In the genomic region with DNA sequence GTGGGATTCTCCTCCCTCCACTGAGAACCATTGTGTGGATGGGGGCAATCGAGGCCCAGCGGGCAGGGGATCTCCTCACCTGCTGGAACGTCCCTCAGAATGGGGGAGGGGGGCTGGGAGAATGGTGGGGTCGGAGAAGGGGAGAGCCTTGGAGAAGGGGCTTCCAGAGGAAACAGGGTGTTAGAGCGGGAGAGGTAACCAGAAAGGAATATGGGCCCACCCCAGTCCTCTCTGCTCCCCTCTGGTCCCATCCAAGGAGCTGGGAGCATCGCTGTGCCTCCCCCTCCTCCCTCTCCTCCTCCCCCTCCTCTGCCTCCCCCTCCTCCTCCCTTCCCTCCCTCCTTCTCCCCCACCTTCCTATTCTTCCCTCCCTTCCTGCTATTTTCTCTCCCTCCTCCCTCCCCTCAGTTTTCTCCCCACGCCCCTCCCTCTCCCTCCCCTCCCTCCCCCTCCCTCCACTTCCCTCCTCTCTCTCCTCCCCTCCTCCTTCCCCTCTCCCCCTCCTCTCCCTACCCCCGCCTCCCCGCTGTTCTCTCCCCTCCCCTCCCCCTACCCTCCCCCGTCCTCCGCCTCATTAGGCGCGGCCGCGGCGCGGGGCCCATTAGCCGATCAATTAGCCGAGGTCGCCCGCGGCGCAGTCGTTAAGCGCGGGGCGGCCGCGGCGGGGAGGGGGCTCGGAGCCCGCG, we compare ENCODE assay signal across 8 cellular contexts. TPM values are rescaled to one million over a fixed set of nuclear protein-coding genes. Genes with fewer than 3 reads are reported as not detected.
DNase-seq lines count a peak whose midpoint lies in the region; ATAC-seq and TF ChIP-seq lines count a peak whose summit lies in the region.

No MANE protein-coding gene starts in this region.

- intact Hi-C loops in colonic mucosa (cut with DNase I): no loop called here
- intact Hi-C loops in naive thymus-derived CD4-positive, alpha-beta T cell (cut with micrococcal nuclease): loop anchor here in 1 of 2 donors (1.0 kb wide), 2 partner anchors 11 to 15 kb away; no protein-coding TSS in a partner anchor
- intact Hi-C loops in activated T-helper 2 cell treated with anti-CD3 and anti-CD28 coated beads, Interferon-gamma antibody, Interleukin-2, Interleukin-4, amounts not matched to agents 10 μg/mL and 5 μg/mL and 100 μg/mL, durations not matched to agents 14 hours and 24 hours and 36 hours (cut with micrococcal nuclease): no loop called here

- peaks cover 0 to 19% (median 0%) of the 10 kb centered on the region in 5 donors for H3K27me3 Mint-ChIP-seq in naive thymus-derived CD4-positive, alpha-beta T cell
- peaks cover 7% of the 10 kb centered on the region for H3K27me3 Mint-ChIP-seq in activated T-helper 2 cell treated with anti-CD3 and anti-CD28 coated beads, Interferon-gamma antibody, Interleukin-2, Interleukin-4, amounts not matched to agents 10 μg/mL and 5 μg/mL and 100 μg/mL, durations not matched to agents 14 hours and 24 hours and 36 hours (ENCODE audit: low read depth)
- peaks cover 10% of the 10 kb centered on the region for H3K27me3 Mint-ChIP-seq in activated CD8-positive, alpha-beta T cell treated with anti-CD3 and anti-CD28 coated beads, Interleukin-2, amount 10 ng/mL, durations not matched to agents 7 days and 5 days (ENCODE audit: low read depth)

- no peaks in the 10 kb centered on the region for H3K36me3 ChIP-seq in BLaER1 treated with 17β-estradiol and CSF1 and Interleukin-3, amounts not matched to agents 10 nM and 100 nM
- no peaks in the 10 kb centered on the region for H3K36me3 ChIP-seq in colonic mucosa
- no peaks in the 10 kb centered on the region for H3K36me3 ChIP-seq in naive thymus-derived CD4-positive, alpha-beta T cell (ENCODE audit: control insufficient read depth in 2 of 3, insufficient read depth in 3 of 3, low read length in 3 of 3)

- no peaks in the 10 kb centered on the region; a peak in 1 of 22 replicates for H4K20me1 ChIP-seq in BLaER1 treated with 17β-estradiol and CSF1 and Interleukin-3, amounts not matched to agents 10 nM and 100 nM

- H3K9me3 Mint-ChIP-seq in naive thymus-derived CD4-positive, alpha-beta T cell: no peaks in the 10 kb centered on the region
- H3K9me3 Mint-ChIP-seq in activated T-helper 2 cell treated with anti-CD3 and anti-CD28 coated beads, Interferon-gamma antibody, Interleukin-2, Interleukin-4, amounts not matched to agents 10 μg/mL and 5 μg/mL and 100 μg/mL, durations not matched to agents 14 hours and 24 hours and 36 hours: no peaks in the 10 kb centered on the region
- no peaks in the 10 kb centered on the region for H3K9me3 Mint-ChIP-seq in activated CD8-positive, alpha-beta T cell treated with anti-CD3 and anti-CD28 coated beads, Interleukin-2, amount 10 ng/mL, durations not matched to agents 7 days and 5 days (ENCODE audit: insufficient read depth)

- peak overlapping the region; percentile 69 to 92 (median 79); a peak in 17 of 22 replicates for H3K4me2 ChIP-seq in BLaER1 treated with 17β-estradiol and CSF1 and Interleukin-3, amounts not matched to agents 10 nM and 100 nM

- peak overlapping the region in 8 of 10 experiments; percentile 46 to 67 (median 50); a peak in 12 of 20 replicates for H3K4me3 ChIP-seq in BLaER1 treated with 17β-estradiol and CSF1 and Interleukin-3, amounts not matched to agents 10 nM and 100 nM
- H3K4me3 ChIP-seq in colonic mucosa: peak overlapping the region; percentile 3
- H3K4me3 ChIP-seq in naive thymus-derived CD4-positive, alpha-beta T cell (ENCODE audit: low read length): no peak overlapping the region

- peak overlapping the region in 7 of 10 donors; percentile 27 to 87 (median 51) for H3K4me3 Mint-ChIP-seq in naive thymus-derived CD4-positive, alpha-beta T cell
- H3K4me3 Mint-ChIP-seq in activated T-helper 2 cell treated with anti-CD3 and anti-CD28 coated beads, Interferon-gamma antibody, Interleukin-2, Interleukin-4, amounts not matched to agents 10 μg/mL and 5 μg/mL and 100 μg/mL, durations not matched to agents 14 hours and 24 hours and 36 hours (ENCODE audit: low read depth): no peak overlapping the region
- no peak overlapping the region for H3K4me3 Mint-ChIP-seq in activated CD8-positive, alpha-beta T cell treated with anti-CD3 and anti-CD28 coated beads, Interleukin-2, amount 10 ng/mL, durations not matched to agents 7 days and 5 days

- no peaks in the 10 kb centered on the region for H3K9me3 ChIP-seq in BLaER1 treated with 17β-estradiol and CSF1 and Interleukin-3, amounts not matched to agents 10 nM and 100 nM (replicated peaks in 1 of 11)
- H3K9me3 ChIP-seq in colonic mucosa: no peaks in the 10 kb centered on the region
- H3K9me3 ChIP-seq in naive thymus-derived CD4-positive, alpha-beta T cell (ENCODE audit: control insufficient read depth in 2 of 3, low read length in 3 of 3): no peaks in the 10 kb centered on the region

- peaks cover 0 to 9% (median 0%) of the 10 kb centered on the region in 11 experiments; a peak in 3 of 22 replicates for H3K27me3 ChIP-seq in BLaER1 treated with 17β-estradiol and CSF1 and Interleukin-3, amounts not matched to agents 10 nM and 100 nM
- H3K27me3 ChIP-seq in colonic mucosa: no peaks in the 10 kb centered on the region
- H3K27me3 ChIP-seq in naive thymus-derived CD4-positive, alpha-beta T cell (ENCODE audit: control insufficient read depth in 2 of 2, insufficient read depth in 2 of 2, low read length in 2 of 2): no peaks in the 10 kb centered on the region

- peak; percentile 55 for DNase-seq in NCI-H2029 (lab: John Stamatoyannopoulos, UW)
- no peak for DNase-seq in colonic mucosa
- no peak for DNase-seq in naive thymus-derived CD4-positive, alpha-beta T cell
- DNase-seq in activated T-helper 2 cell treated with anti-CD3 and anti-CD28 coated beads, Interferon-gamma antibody, Interleukin-2, Interleukin-4, amounts not matched to agents 10 μg/mL and 5 μg/mL and 100 μg/mL, durations not matched to agents 14 hours and 24 hours and 36 hours (ENCODE audit: low spot score): no peak
- no peak for DNase-seq in stimulated activated CD8-positive, alpha-beta memory T cell treated with anti-CD3 and anti-CD28 coated beads, Interleukin-4, amount 100 ng/mL, for 48 hours
- no peak for DNase-seq in putamen (ENCODE audit: low spot score)
- no peak for DNase-seq in activated CD8-positive, alpha-beta T cell treated with anti-CD3 and anti-CD28 coated beads, Interleukin-2, amount 10 ng/mL, durations not matched to agents 7 days and 5 days

- H3K4me1 ChIP-seq in BLaER1 treated with 17β-estradiol and CSF1 and Interleukin-3, amounts not matched to agents 10 nM and 100 nM: peaks cover 11 to 60% (median 38%) of the 10 kb centered on the region in 10 experiments
- H3K4me1 ChIP-seq in colonic mucosa: no peaks in the 10 kb centered on the region
- peaks cover 4 to 7% of the 10 kb centered on the region in 2 donors for H3K4me1 ChIP-seq in naive thymus-derived CD4-positive, alpha-beta T cell (ENCODE audit: control insufficient read depth in 2 of 2, insufficient read depth in 2 of 2, low read length in 2 of 2)

- CTCF ChIA-PET in naive thymus-derived CD4-positive, alpha-beta T cell (lab: Charles Lee): no interaction called here
- CTCF ChIA-PET in activated CD8-positive, alpha-beta T cell treated with anti-CD3 and anti-CD28 coated beads, Interleukin-2, amount 10 ng/mL, durations not matched to agents 7 days and 5 days (lab: Charles Lee): no interaction called here

- peak overlapping the region in 4 of 9 donors; percentile 46 to 99 (median 79) for H3K27ac Mint-ChIP-seq in naive thymus-derived CD4-positive, alpha-beta T cell
- H3K27ac Mint-ChIP-seq in activated T-helper 2 cell treated with anti-CD3 and anti-CD28 coated beads, Interferon-gamma antibody, Interleukin-2, Interleukin-4, amounts not matched to agents 10 μg/mL and 5 μg/mL and 100 μg/mL, durations not matched to agents 14 hours and 24 hours and 36 hours: no peak overlapping the region
- no peak overlapping the region for H3K27ac Mint-ChIP-seq in activated CD8-positive, alpha-beta T cell treated with anti-CD3 and anti-CD28 coated beads, Interleukin-2, amount 10 ng/mL, durations not matched to agents 7 days and 5 days

- peaks cover 14 to 44% (median 37%) of the 10 kb centered on the region in 7 donors for H3K4me1 Mint-ChIP-seq in naive thymus-derived CD4-positive, alpha-beta T cell
- peaks cover 8% of the 10 kb centered on the region for H3K4me1 Mint-ChIP-seq in activated T-helper 2 cell treated with anti-CD3 and anti-CD28 coated beads, Interferon-gamma antibody, Interleukin-2, Interleukin-4, amounts not matched to agents 10 μg/mL and 5 μg/mL and 100 μg/mL, durations not matched to agents 14 hours and 24 hours and 36 hours (ENCODE audit: low read depth)
- peaks cover 6% of the 10 kb centered on the region for H3K4me1 Mint-ChIP-seq in activated CD8-positive, alpha-beta T cell treated with anti-CD3 and anti-CD28 coated beads, Interleukin-2, amount 10 ng/mL, durations not matched to agents 7 days and 5 days (ENCODE audit: low read depth)

- H3K27ac ChIP-seq in BLaER1 treated with 17β-estradiol and CSF1 and Interleukin-3, amounts not matched to agents 10 nM and 100 nM: no peak overlapping the region
- H3K27ac ChIP-seq in colonic mucosa: no peak overlapping the region
- peak overlapping the region; percentile 66 for H3K27ac ChIP-seq in naive thymus-derived CD4-positive, alpha-beta T cell (ENCODE audit: low read depth, low read length)

- ATAC-seq in naive thymus-derived CD4-positive, alpha-beta T cell: no peak
- ATAC-seq in activated CD8-positive, alpha-beta T cell treated with anti-CD3 and anti-CD28 coated beads, Interleukin-2, amount 10 ng/mL, durations not matched to agents 7 days and 5 days: no peak

- POLR2A ChIA-PET in naive thymus-derived CD4-positive, alpha-beta T cell (lab: Charles Lee): interaction anchor here (4.9 to 10.3 kb wide), 2 partner anchors 10 to 14 kb away, joined by 43 to 167 read pairs; a partner anchor contains a TSS
- POLR2A ChIA-PET in activated CD8-positive, alpha-beta T cell treated with anti-CD3 and anti-CD28 coated beads, Interleukin-2, amount 10 ng/mL, durations not matched to agents 7 days and 5 days (lab: Charles Lee): no interaction called here

- TF ChIP-seq CTCF in colonic mucosa (IDR thresholded peaks at IDR 0.05): no peak

- H3K9ac ChIP-seq in BLaER1 treated with 17β-estradiol and CSF1 and Interleukin-3, amounts not matched to agents 10 nM and 100 nM: peak overlapping the region in 3 of 11 experiments; percentile 19 to 44 (median 39); a peak in 2 of 22 replicates
- no peak overlapping the region for H3K9ac ChIP-seq in colonic mucosa (ENCODE audit: low read depth in 2 of 2, low read length in 2 of 2)

- peaks cover 0 to 3% (median 0%) of the 10 kb centered on the region in 5 donors for H3K36me3 Mint-ChIP-seq in naive thymus-derived CD4-positive, alpha-beta T cell
- H3K36me3 Mint-ChIP-seq in activated T-helper 2 cell treated with anti-CD3 and anti-CD28 coated beads, Interferon-gamma antibody, Interleukin-2, Interleukin-4, amounts not matched to agents 10 μg/mL and 5 μg/mL and 100 μg/mL, durations not matched to agents 14 hours and 24 hours and 36 hours (ENCODE audit: low read depth): no peaks in the 10 kb centered on the region
- no peaks in the 10 kb centered on the region for H3K36me3 Mint-ChIP-seq in activated CD8-positive, alpha-beta T cell treated with anti-CD3 and anti-CD28 coated beads, Interleukin-2, amount 10 ng/mL, durations not matched to agents 7 days and 5 days (ENCODE audit: low read depth)

RNA-seq across cellular contexts. Expression of a gene that starts 15.5 kb away (rescaled TPM):
- 100 to 1,000 TPM; 407 to 409 TPM for total RNA-seq in colonic mucosa
- 1,000 to 10,000 TPM in 2 of 5 experiments, 100 to 1,000 TPM in 3; 658 to 1,102 (median 755) TPM for total RNA-seq in naive thymus-derived CD4-positive, alpha-beta T cell
- polyA plus RNA-seq in naive thymus-derived CD4-positive, alpha-beta T cell: 100 to 1,000 TPM; 643 to 982 TPM
- total RNA-seq in activated T-helper 2 cell treated with anti-CD3 and anti-CD28 coated beads, Interferon-gamma antibody, Interleukin-2, Interleukin-4, amounts not matched to agents 10 μg/mL and 5 μg/mL and 100 μg/mL, durations not matched to agents 14 hours and 24 hours and 36 hours: 428 and 432 TPM in 2 replicates
- total RNA-seq in activated CD8-positive, alpha-beta T cell treated with anti-CD3 and anti-CD28 coated beads, Interleukin-2, amount 10 ng/mL, durations not matched to agents 7 days and 5 days: 100 to 1,000 TPM; 635 to 655 TPM

RNA-seq across cellular contexts. Expression of a gene that starts 17.7 kb away (rescaled TPM):
- 10 to 100 TPM; 42.8 to 52.4 TPM for total RNA-seq in colonic mucosa
- 10 to 100 TPM in 4 of 5 experiments, 1 to 10 TPM in 1; 1.1 to 33.6 (median 19.9) TPM for total RNA-seq in naive thymus-derived CD4-positive, alpha-beta T cell
- polyA plus RNA-seq in naive thymus-derived CD4-positive, alpha-beta T cell: 10 to 100 TPM; 10.8 to 13.1 TPM
- 2.2 and 2.4 TPM in 2 replicates for total RNA-seq in activated T-helper 2 cell treated with anti-CD3 and anti-CD28 coated beads, Interferon-gamma antibody, Interleukin-2, Interleukin-4, amounts not matched to agents 10 μg/mL and 5 μg/mL and 100 μg/mL, durations not matched to agents 14 hours and 24 hours and 36 hours
- under 1 TPM; 0.24 to 0.57 TPM for total RNA-seq in activated CD8-positive, alpha-beta T cell treated with anti-CD3 and anti-CD28 coated beads, Interleukin-2, amount 10 ng/mL, durations not matched to agents 7 days and 5 days

RNA-seq across cellular contexts. Expression of a gene that starts 47.4 kb away (rescaled TPM):
- 100 to 1,000 TPM; 197 to 215 TPM for total RNA-seq in colonic mucosa
- total RNA-seq in naive thymus-derived CD4-positive, alpha-beta T cell: 10 to 100 TPM in 1 of 5 experiments, 1 to 10 TPM in 4; 1.2 to 11.2 (median 7.2) TPM
- polyA plus RNA-seq in naive thymus-derived CD4-positive, alpha-beta T cell: 1 to 10 TPM in 1 of 2 donors, under 1 TPM in 1; 0.92 to 1.3 TPM
- 5.6 and 7.1 TPM in 2 replicates for total RNA-seq in activated T-helper 2 cell treated with anti-CD3 and anti-CD28 coated beads, Interferon-gamma antibody, Interleukin-2, Interleukin-4, amounts not matched to agents 10 μg/mL and 5 μg/mL and 100 μg/mL, durations not matched to agents 14 hours and 24 hours and 36 hours
- total RNA-seq in activated CD8-positive, alpha-beta T cell treated with anti-CD3 and anti-CD28 coated beads, Interleukin-2, amount 10 ng/mL, durations not matched to agents 7 days and 5 days: under 1 TPM; 0.08 to 0.71 TPM

Comparison
In these comparisons a context has a peak if more than half of its experiments do, and no peak if none do; other contexts are left out.
1. H3K4me3 Mint-ChIP-seq: peak in naive thymus-derived CD4-positive, alpha-beta T cell (7 of 10); none in activated T-helper 2 cell treated with anti-CD3 and anti-CD28 coated beads, Interferon-gamma antibody, Interleukin-2, Interleukin-4, amounts not matched to agents 10 μg/mL and 5 μg/mL and 100 μg/mL, durations not matched to agents 14 hours and 24 hours and 36 hours (single experiment) and activated CD8-positive, alpha-beta T cell treated with anti-CD3 and anti-CD28 coated beads, Interleukin-2, amount 10 ng/mL, durations not matched to agents 7 days and 5 days (single experiment).
2. RNA of a gene that starts 47.4 kb away (total RNA-seq): 197 to 215 TPM in colonic mucosa; 1.2 to 11.2 TPM in naive thymus-derived CD4-positive, alpha-beta T cell, 5.6 to 7.1 TPM in activated T-helper 2 cell treated with anti-CD3 and anti-CD28 coated beads, Interferon-gamma antibody, Interleukin-2, Interleukin-4, amounts not matched to agents 10 μg/mL and 5 μg/mL and 100 μg/mL, durations not matched to agents 14 hours and 24 hours and 36 hours and 0.08 to 0.71 TPM in activated CD8-positive, alpha-beta T cell treated with anti-CD3 and anti-CD28 coated beads, Interleukin-2, amount 10 ng/mL, durations not matched to agents 7 days and 5 days; every median in the first group is over 10 times any median in the second.